ENCODE assay signal across 8 cellular contexts in the genomic region with DNA sequence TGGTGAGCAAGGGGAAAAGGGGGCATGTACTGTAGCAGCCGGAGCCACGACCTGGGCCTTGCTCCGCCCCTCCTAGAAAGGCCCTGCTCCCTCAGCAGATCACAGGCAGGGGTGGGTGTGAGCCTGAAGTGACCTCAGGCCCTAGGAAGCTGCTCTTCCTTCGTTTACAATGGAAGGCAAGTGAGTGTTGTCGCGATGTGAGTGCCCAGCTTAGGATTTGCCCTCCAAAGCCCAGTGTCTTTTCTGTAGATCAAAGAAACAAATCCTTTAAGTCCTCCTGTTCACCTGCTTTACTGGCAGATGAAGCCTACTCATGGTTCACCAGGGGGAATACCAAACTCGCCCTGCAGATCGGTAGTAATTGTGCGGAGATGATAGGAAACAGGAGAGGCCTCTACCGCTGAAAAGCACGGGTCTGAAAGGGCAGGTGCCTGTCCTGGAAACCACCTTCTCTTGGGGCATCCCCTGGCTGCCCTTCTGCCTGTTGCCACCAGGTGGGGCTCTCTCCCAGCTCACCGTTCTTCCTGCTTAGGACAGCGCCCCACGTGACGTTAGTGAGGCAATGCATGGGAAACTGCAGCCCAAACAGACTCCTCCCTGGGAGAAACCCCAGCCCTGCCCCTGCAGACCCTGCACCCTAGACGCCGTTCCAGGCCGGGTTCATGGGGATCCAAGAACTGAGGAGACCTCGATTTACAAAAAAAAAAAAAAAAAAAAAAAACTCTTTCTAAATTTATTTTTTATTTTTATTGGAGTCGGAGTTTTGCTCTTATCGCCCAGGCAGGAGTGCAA. TPM values are rescaled to one million over a fixed set of nuclear protein-coding genes. Genes with fewer than 3 reads are reported as not detected.
A peak's percentile ranks its signal among the peaks of the same experiment; 100 is the strongest.
DNase-seq lines count a peak whose midpoint lies in the region; TF ChIP-seq lines count a peak whose summit lies in the region.

No MANE protein-coding gene starts in this region.

- DNase-seq in GF-D8 (lab: John Stamatoyannopoulos, UW) = peak; percentile 48
- peak; percentile 83 for DNase-seq in HCEC 1CT
- DNase-seq in MG63 = peak; percentile 79
- peak; percentile 86 for DNase-seq in RWPE1 (ENCODE audit: low spot score)
- peak; percentile 77 to 87 for DNase-seq in activated T-helper 1 cell treated with anti-CD3 and anti-CD28 coated beads, Interleukin-2, amount 50 U/mL, for 16 hours (ENCODE audit: low read depth in 1 of 2, low spot score in 1 of 2)
- peak; percentile 90 for DNase-seq in fibroblast of peridontal ligament (ENCODE audit: extremely low read depth)
- DNase-seq in neural progenitor cell (ENCODE audit: low spot score) = peak; percentile 97
- DNase-seq in substantia nigra (lab: John Stamatoyannopoulos, UW) = peak in 48 of 49 donors; percentile 8 to 92 (median 74)

- no peaks in the 10 kb centered on the region for H3K9me3 ChIP-seq in MG63
- H3K9me3 ChIP-seq in neural progenitor cell (ENCODE audit: low read depth) = no peaks in the 10 kb centered on the region

- peak overlapping the region; percentile 38; the same call in 1 of the 2 replicates for H3K27ac ChIP-seq in RWPE1
- H3K27ac ChIP-seq in neural progenitor cell = no peak overlapping the region
- H3K27ac ChIP-seq in substantia nigra (ENCODE audit: low read depth, low read length, poor library complexity, severe bottlenecking) = no peak overlapping the region

- POLR2A ChIA-PET in RWPE1 (lab: Yijun Ruan, JAX; ENCODE audit: low non-redundant PET) = interaction anchor here (0.7 kb wide), 2 partner anchors 87 to 141 kb away, joined by 6 to 11 read pairs; no protein-coding TSS in a partner anchor

- no peak overlapping the region for H3K4me2 ChIP-seq in neural progenitor cell

- H3F3A ChIP-seq in neural progenitor cell (ENCODE audit: low read depth) = peaks cover 8% of the 10 kb centered on the region

- no peak overlapping the region for H2AFZ ChIP-seq in neural progenitor cell (replicated peaks)

- no peak overlapping the region for H3K27ac Mint-ChIP-seq in neural progenitor cell

- H3K79me2 ChIP-seq in neural progenitor cell (ENCODE audit: low read depth) = no peaks in the 10 kb centered on the region

- no peaks in the 10 kb centered on the region for H4K20me1 ChIP-seq in neural progenitor cell (ENCODE audit: low read depth)

- H3K36me3 ChIP-seq in MG63 (no peaks in the 10 kb centered on the region; the same call in none of the 2 replicates), neural progenitor cell (no peaks in the 10 kb centered on the region)

- CTCF ChIA-PET in RWPE1 (lab: Yijun Ruan, JAX) = interaction anchor here (0.6 to 1.4 kb wide), 14 partner anchors 14 to 1674 kb away, joined by 3 to 7 read pairs (median 3); no protein-coding TSS in a partner anchor

- no peaks in the 10 kb centered on the region for H3K27me3 Mint-ChIP-seq in neural progenitor cell (ENCODE audit: insufficient read depth, low read depth)

- peaks cover 22% of the 10 kb centered on the region for H3K4me1 Mint-ChIP-seq in neural progenitor cell

- H3K27me3 ChIP-seq in MG63 = no peaks in the 10 kb centered on the region
- no peaks in the 10 kb centered on the region for H3K27me3 ChIP-seq in neural progenitor cell

- H3K4me3 Mint-ChIP-seq in neural progenitor cell = no peak overlapping the region

- TF ChIP-seq CTCF in RWPE1 (conservative IDR thresholded peaks at IDR 0.05; ENCODE audit: low read depth) (peak; percentile 97), neural progenitor cell (IDR thresholded peaks at IDR 0.05) (peak; percentile 100)

- no peaks in the 10 kb centered on the region for H3K9me3 Mint-ChIP-seq in neural progenitor cell

- H3K9ac ChIP-seq in neural progenitor cell = no peak overlapping the region

- H3K36me3 Mint-ChIP-seq in neural progenitor cell = peaks cover 6% of the 10 kb centered on the region

- no peak overlapping the region for H3K4me3 ChIP-seq in MG63
- H3K4me3 ChIP-seq in neural progenitor cell = no peak overlapping the region

- H3K4me1 ChIP-seq in neural progenitor cell = no peaks in the 10 kb centered on the region

RNA-seq across cellular contexts. Expression of a gene that starts 34.9 kb away (rescaled TPM):
- total RNA-seq in MG63 (2014; rRNA removed; shearing (Covaris generic); ENCODE audit: low replicate concordance) = 15.0 and 25.3 TPM in 2 replicates
- 10.6 and 38.2 TPM in 2 replicates for total RNA-seq in neural progenitor cell (ENCODE audit: low replicate concordance)

RNA-seq across cellular contexts. Expression of a gene that starts 45.9 kb away (rescaled TPM):
- 101 and 103 TPM in 2 replicates for total RNA-seq in MG63 (2014; rRNA removed; shearing (Covaris generic); ENCODE audit: low replicate concordance)
- 54.0 and 85.5 TPM in 2 replicates for total RNA-seq in neural progenitor cell (ENCODE audit: low replicate concordance)

RNA-seq across cellular contexts. Expression of a gene that starts 55.4 kb away (rescaled TPM):
- total RNA-seq in MG63 (2014; rRNA removed; shearing (Covaris generic); ENCODE audit: low replicate concordance) = not detected in 2 replicates
- total RNA-seq in neural progenitor cell (ENCODE audit: low replicate concordance) = 5.6 and 5.7 TPM in 2 replicates
